14 cellular contexts compared by ENCODE assay signal in genomic region chr7:157809863-157810851, GRCh38.
"Had no signal": no experiment of that assay in that cellular context is flagged by ENCODE, and none has a peak within 500 bp of the region (broad histone marks: within the 10 kb centered on the region; RNA-seq: fewer than 3 reads in every experiment).

No MANE protein-coding gene starts in this region.

- H3K27ac ChIP-seq: gastrocnemius medialis, tibial artery had no signal

- DNase-seq: central memory CD4-positive, alpha-beta T cell; cortex of kidney; effector memory CD4-positive, alpha-beta T cell; gastrocnemius medialis; islet precursor cell; stimulated activated CD4-positive, alpha-beta T cell treated with anti-CD3 and anti-CD28 coated beads, Interleukin-2, amount 100 ng/mL, for 24 hours; stimulated activated CD4-positive, alpha-beta T cell treated with anti-CD3 and anti-CD28 coated beads, Interleukin-4, amount 100 ng/mL, for 4 hours; stimulated activated naive CD4-positive, alpha-beta T cell; tibial artery had no signal

- H3K9me3 ChIP-seq: gastrocnemius medialis, mucosa of descending colon had no signal

- H3K4me1 ChIP-seq: gastrocnemius medialis, tibial artery had no signal

- H3K36me3 ChIP-seq: gastrocnemius medialis, tibial artery had no signal

- ATAC-seq: esophagus mucosa; gastrocnemius medialis; mucosa of descending colon; naive thymus-derived CD8-positive, alpha-beta T cell; sciatic nerve had no signal

- FAIRE-seq: endometrium had no signal

- H3K4me3 Mint-ChIP-seq: naive thymus-derived CD8-positive, alpha-beta T cell had no signal

- H3K27ac Mint-ChIP-seq: naive thymus-derived CD8-positive, alpha-beta T cell had no signal

- H3K4me1 Mint-ChIP-seq: naive thymus-derived CD8-positive, alpha-beta T cell had no signal

- H3K27me3 ChIP-seq: gastrocnemius medialis, tibial artery had no signal

- H3K27me3 Mint-ChIP-seq: naive thymus-derived CD8-positive, alpha-beta T cell had no signal

- H3K4me3 ChIP-seq: gastrocnemius medialis, mucosa of descending colon, tibial artery had no signal

- H3K9me3 Mint-ChIP-seq: naive thymus-derived CD8-positive, alpha-beta T cell had no signal
